ENCODE assay signal across 18 cellular contexts in the genomic region with DNA sequence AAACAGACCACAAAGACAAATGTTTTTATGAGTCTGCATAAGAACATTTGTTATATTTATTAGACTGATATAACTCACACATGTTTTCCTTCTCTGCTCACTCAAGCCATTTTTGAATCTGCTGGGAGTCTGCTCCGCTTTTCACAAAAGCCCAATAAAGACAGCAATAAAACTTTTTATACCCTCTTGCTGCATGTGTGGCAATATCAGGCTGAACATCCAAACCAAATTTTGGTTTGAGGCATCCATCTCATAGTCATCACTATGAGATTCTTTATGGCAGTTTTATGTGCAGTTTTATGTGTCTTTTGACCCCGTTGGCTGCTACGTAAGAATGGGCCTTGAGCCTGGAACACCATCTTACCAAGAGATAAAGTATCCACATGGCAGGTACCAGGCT.
"Had no signal": no experiment of that assay in that cellular context is flagged by ENCODE, and none has a peak within 500 bp of the region (broad histone marks: within the 10 kb centered on the region; RNA-seq: fewer than 3 reads in every experiment).

No MANE protein-coding gene starts in this region.

- H3K27ac ChIP-seq: ovary, sigmoid colon, tibial nerve had no signal

- H3K4me3 ChIP-seq: ovary, sigmoid colon, smooth muscle cell, tibial nerve had no signal

- H3K27me3 ChIP-seq: ovary, sigmoid colon, tibial nerve had no signal

- ATAC-seq: activated CD8-positive, alpha-beta T cell treated with anti-CD3 and anti-CD28 coated beads for 36 hours; activated naive CD8-positive, alpha-beta T cell treated with anti-CD3 and anti-CD28 coated beads, Interleukin-2, amount 50 U/mL, for 24 hours; esophagus mucosa; left cardiac atrium; naive thymus-derived CD4-positive, alpha-beta T cell had no signal

- H3K4me1 ChIP-seq: sigmoid colon, tibial nerve had no signal

- DNase-seq: activated B cell treated with CpG ODN at 0.5 μM for 24 hours; activated CD4-positive, alpha-beta T cell treated with anti-CD3 and anti-CD28 coated beads, Interleukin-2, amount 50 U/mL, for 1 hour; activated CD8-positive, alpha-beta T cell treated with anti-CD3 and anti-CD28 coated beads for 36 hours; activated naive CD8-positive, alpha-beta T cell treated with anti-CD3 and anti-CD28 coated beads, Interleukin-2, amount 50 U/mL, for 24 hours; activated T-cell treated with anti-CD3 and anti-CD28 coated beads, Interleukin-2, amount 50 U/mL, for 48 hours; amygdala; central memory CD4-positive, alpha-beta T cell; left cardiac atrium; mammary epithelial cell; naive thymus-derived CD4-positive, alpha-beta T cell; ovary; sigmoid colon; stimulated activated CD4-positive, alpha-beta T cell treated with anti-CD3 and anti-CD28 coated beads, Interleukin-2, amount 100 ng/mL, for 24 hours; stimulated activated naive CD4-positive, alpha-beta T cell treated with Interleukin-2 at 50 U/mL for 16 hours; T-helper 2 cell had no signal

- H3K4me2 ChIP-seq: smooth muscle cell had no signal

- H3K36me3 ChIP-seq: ovary, sigmoid colon, tibial nerve had no signal

- H3K9me3 ChIP-seq: ovary, sigmoid colon, tibial nerve had no signal
